ENCODE assay signal across 2 cellular contexts in genomic region chr13:33286143-33286542, GRCh38.
TF ChIP-seq lines count a peak whose summit lies in the region.

No MANE protein-coding gene starts in this region.

TF ChIP-seq in GM12878, 131 proteins besides CTCF, POLR2A, EP300 and RAD21:
- no peak for TF ChIP-seq CBFB (IDR thresholded peaks at IDR 0.05; ENCODE audit: low read depth)
- no peak for TF ChIP-seq PAX5 (IDR thresholded peaks at IDR 0.05; ENCODE audit: borderline replicate concordance, low read depth, low read length)
- no peak for TF ChIP-seq WRNIP1 (IDR thresholded peaks at IDR 0.05; ENCODE audit: borderline replicate concordance, low read depth, low read length)
- no peak for TF ChIP-seq NRF1 (conservative IDR thresholded peaks at IDR 0.05; ENCODE audit: low read depth, low read length)
- no peak for TF ChIP-seq NR2C1 (IDR thresholded peaks at IDR 0.05)
- no peak for TF ChIP-seq BMI1 (IDR thresholded peaks at IDR 0.05; ENCODE audit: borderline replicate concordance)
- no peak for TF ChIP-seq CREB1 (IDR thresholded peaks at IDR 0.05; ENCODE audit: low read depth)
- TF ChIP-seq ZNF384 (IDR thresholded peaks at IDR 0.05; ENCODE audit: borderline replicate concordance, low read depth, low read length) = no peak
- TF ChIP-seq ZSCAN29 (IDR thresholded peaks at IDR 0.05) = no peak

TF ChIP-seq in HepG2, 621 proteins besides CTCF, POLR2A, EP300 and RAD21:
- TF ChIP-seq BHLHE40 (IDR thresholded peaks at IDR 0.05; ENCODE audit: low read length) = peak; percentile 76
- 0 out of 2 replicates have a peak, but pooled peaks have one; percentile 17 for TF ChIP-seq USF2 (IDR thresholded peaks at IDR 0.05; ENCODE audit: low read depth, low read length)
- TF ChIP-seq USF2 (CRISPR knock-in tag; IDR thresholded peaks at IDR 0.05; ENCODE audit: borderline replicate concordance) = no peak
- TF ChIP-seq ATF1 (CRISPR knock-in tag; IDR thresholded peaks at IDR 0.05) = 0 out of 2 replicates have a peak, but pooled peaks have one; percentile 3
- TF ChIP-seq ZNF343 (CRISPR knock-in tag; IDR thresholded peaks at IDR 0.05) = no peak
